ENCODE assay signal across 11 cellular contexts in genomic region chr2:23330214-23330613, GRCh38. TPM values are rescaled to one million over a fixed set of nuclear protein-coding genes. Genes with fewer than 3 reads are reported as not detected.
DNase-seq lines count a peak whose midpoint lies in the region; ATAC-seq and TF ChIP-seq lines count a peak whose summit lies in the region.
"Had no signal": no experiment of that assay in that cellular context is flagged by ENCODE, and none has a peak within 500 bp of the region (broad histone marks: within the 10 kb centered on the region; RNA-seq: fewer than 3 reads in every experiment).

No MANE protein-coding gene starts in this region.

- H3K27me3 Mint-ChIP-seq in osteocyte (ENCODE audit: unreplicated experiment) = peaks cover 34% of the 10 kb centered on the region

- H3K27ac Mint-ChIP-seq in osteocyte (ENCODE audit: unreplicated experiment) = no peak overlapping the region
- H3K27ac Mint-ChIP-seq: activated T-cell treated with anti-CD3 and anti-CD28 coated beads, Interleukin-2, amount 50 U/mL, for 72 hours had no signal

- TF ChIP-seq CTCF in LNCaP clone FGC (IDR thresholded peaks at IDR 0.05; ENCODE audit: control insufficient read depth, extremely low read depth, insufficient read depth) = peak; percentile 62
- TF ChIP-seq CTCF in osteocyte (IDR thresholded peaks at IDR 0.05) = peak; percentile 12
- no peak for TF ChIP-seq CTCF in upper lobe of left lung (IDR thresholded peaks at IDR 0.05)

- WGBS in upper lobe of left lung, 2 donors = 25 to 60% methylated on average over 5 of the region's 5 CpGs

- H3K36me3 ChIP-seq in upper lobe of left lung = no peaks in the 10 kb centered on the region
- H3K36me3 ChIP-seq: vagina had no signal

- no peak for TF ChIP-seq POLR2A in upper lobe of left lung (IDR thresholded peaks at IDR 0.05)

- H3K9me3 Mint-ChIP-seq in osteocyte (ENCODE audit: unreplicated experiment) = no peaks in the 10 kb centered on the region
- H3K9me3 Mint-ChIP-seq: activated T-cell treated with anti-CD3 and anti-CD28 coated beads, Interleukin-2, amount 50 U/mL, for 72 hours had no signal

- H3K4me1 ChIP-seq in upper lobe of left lung = peaks cover 0 to 6% (median 0%) of the 10 kb centered on the region in 4 donors
- H3K4me1 ChIP-seq: vagina had no signal

- no peak for ATAC-seq in upper lobe of left lung (ENCODE audit: low FRiP score in 2 of 2)
- ATAC-seq: activated T-cell treated with anti-CD3 and anti-CD28 coated beads, Interleukin-2, amount 50 U/mL, for 72 hours had no signal

- no peak overlapping the region for H3K4me3 Mint-ChIP-seq in osteocyte (ENCODE audit: unreplicated experiment)
- H3K4me3 Mint-ChIP-seq: activated T-cell treated with anti-CD3 and anti-CD28 coated beads, Interleukin-2, amount 50 U/mL, for 72 hours had no signal

- H3K4me3 ChIP-seq in LNCaP clone FGC (ENCODE audit: low read depth, low read length) = no peak overlapping the region
- no peak overlapping the region for H3K4me3 ChIP-seq in upper lobe of left lung
- H3K4me3 ChIP-seq: vagina had no signal

- H3K27me3 ChIP-seq in upper lobe of left lung = no peaks in the 10 kb centered on the region
- H3K27me3 ChIP-seq: vagina had no signal

- H3K9me3 ChIP-seq in upper lobe of left lung = no peaks in the 10 kb centered on the region
- H3K9me3 ChIP-seq: vagina had no signal

- no peak overlapping the region for H3K27ac ChIP-seq in upper lobe of left lung
- H3K27ac ChIP-seq: vagina had no signal

- no peaks in the 10 kb centered on the region for H3K36me3 Mint-ChIP-seq in osteocyte (ENCODE audit: unreplicated experiment)

- H3K4me1 Mint-ChIP-seq in osteocyte (ENCODE audit: unreplicated experiment) = no peaks in the 10 kb centered on the region

- TF ChIP-seq EP300 in upper lobe of left lung (IDR thresholded peaks at IDR 0.05) = no peak

- DNase-seq in NCI-H345 (lab: John Stamatoyannopoulos, UW) (peak; percentile 11), NCI-H345 treated with DMSO at 0.1 percent for 48 hours (lab: John Stamatoyannopoulos, UW; ENCODE audit: unreplicated experiment) (no peak), LNCaP clone FGC (ENCODE audit: low read depth) (peak; percentile 25), dermis blood vessel endothelial cell (peak; percentile 48), osteocyte (ENCODE audit: extremely low spot score, unreplicated experiment) (no peak), cortex of kidney (lab: John Stamatoyannopoulos, UW) (no peak), upper lobe of left lung (no peak), NOMO-1 treated with dmso at 0.1 percent for 144 hours (lab: John Stamatoyannopoulos, UW; ENCODE audit: unreplicated experiment) (no peak)
- DNase-seq: activated T-cell treated with anti-CD3 and anti-CD28 coated beads, Interleukin-2, amount 50 U/mL, for 72 hours; stimulated activated CD4-positive, alpha-beta T cell treated with anti-CD3 and anti-CD28 coated beads, Interleukin-1b, Interleukin-23, amount 100 ng/mL, for 48 hours had no signal

RNA-seq across cellular contexts. Expression of gene KLHL29, which starts 54.8 kb away (rescaled TPM):
- 3.7 and 5.8 TPM in 2 replicates for total RNA-seq in dermis blood vessel endothelial cell
- total RNA-seq in osteocyte = 5.0 and 5.2 TPM in 2 replicates
- 10 to 100 TPM in 5 of 6 donors, 1 to 10 TPM in 1; 8.6 to 34.4 (median 18.2) TPM for total RNA-seq in upper lobe of left lung

Comparison
In these comparisons a context has a peak if more than half of its experiments do, and no peak if none do; other contexts are left out.
1. DNase-seq: peak in NCI-H345 (single experiment), LNCaP clone FGC (single experiment) and dermis blood vessel endothelial cell (single experiment); none in NCI-H345 treated with DMSO at 0.1 percent for 48 hours (single experiment), osteocyte (single experiment), cortex of kidney (single experiment), upper lobe of left lung (0 of 2) and NOMO-1 treated with dmso at 0.1 percent for 144 hours (single experiment).
2. CTCF ChIP-seq: peak in LNCaP clone FGC (single experiment) and osteocyte (single experiment); none in upper lobe of left lung (0 of 6).